Comparison of ENCODE assay signal across 17 cellular contexts in the genomic region with DNA sequence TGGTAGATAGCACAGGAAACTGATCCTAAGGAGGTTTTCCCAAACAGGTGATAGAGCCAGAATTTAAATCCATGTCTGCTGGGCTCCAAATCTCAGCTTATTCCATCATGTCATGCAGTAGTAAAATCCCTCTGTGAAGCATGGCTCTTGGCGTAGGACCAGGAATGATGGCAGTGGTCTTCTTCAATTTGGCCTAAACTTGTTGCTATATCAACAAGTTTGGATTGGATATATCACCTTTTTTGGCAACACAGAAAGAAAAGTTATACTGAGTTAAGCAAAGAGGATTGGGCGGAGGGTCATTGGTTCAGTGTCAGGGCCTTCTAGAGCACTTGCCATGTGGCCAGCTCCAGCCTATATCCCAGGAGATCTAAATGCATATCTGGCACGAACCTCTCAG.
"Had no signal": no experiment of that assay in that cellular context is flagged by ENCODE, and none has a peak within 500 bp of the region (broad histone marks: within the 10 kb centered on the region; RNA-seq: fewer than 3 reads in every experiment).

No MANE protein-coding gene starts in this region.

- H3K36me3 ChIP-seq: stomach, suprapubic skin, thoracic aorta, thyroid gland, tibial nerve, transverse colon, upper lobe of left lung, upper lobe of right lung, uterus, vagina had no signal

- ATAC-seq: stimulated activated effector memory CD8-positive, alpha-beta T cell treated with anti-CD3 and anti-CD28 coated beads, Interleukin-12 subunit alpha, Interleukin-12 subunit beta, amount 100 ng/mL, for 72 hours; stimulated activated memory B cell treated with anti-CD40 and anti-IgM and Interleukin-4, amounts not matched to agents 10 μg/mL and 1 μg/mL and 100 μg/mL, for 72 hours; stimulated activated naive B cell treated with anti-CD40 and anti-IgM and Interleukin-4, amounts not matched to agents 10 μg/mL and 1 μg/mL and 100 μg/mL, for 72 hours; stimulated activated naive CD8-positive, alpha-beta T cell treated with anti-CD3 and anti-CD28 coated beads, Interleukin-15, amount 100 ng/mL, for 72 hours; stimulated activated naive CD8-positive, alpha-beta T cell treated with anti-CD3 and anti-CD28 coated beads, Interleukin-15, Interleukin-2, amounts not matched to agents 100 U/mL and 50 U/mL, for 24 hours; upper lobe of right lung had no signal

- H3K4me1 ChIP-seq: stomach, suprapubic skin, thyroid gland, tibial artery, upper lobe of left lung, upper lobe of right lung, uterus had no signal

- H3K27ac ChIP-seq: stomach, suprapubic skin, testis, thoracic aorta, thyroid gland, tibial artery, tibial nerve, transverse colon, upper lobe of left lung, upper lobe of right lung, vagina had no signal

- H3K4me3 ChIP-seq: stomach, suprapubic skin, testis, thoracic aorta, thyroid gland, tibial artery, tibial nerve, transverse colon, upper lobe of left lung, upper lobe of right lung, uterus, vagina had no signal

- H3K9me3 ChIP-seq: stomach, suprapubic skin, testis, thoracic aorta, thyroid gland, tibial artery, tibial nerve, transverse colon, upper lobe of left lung, upper lobe of right lung, uterus, vagina had no signal
